ENCODE assay signal across 29 cellular contexts in the genomic region with DNA sequence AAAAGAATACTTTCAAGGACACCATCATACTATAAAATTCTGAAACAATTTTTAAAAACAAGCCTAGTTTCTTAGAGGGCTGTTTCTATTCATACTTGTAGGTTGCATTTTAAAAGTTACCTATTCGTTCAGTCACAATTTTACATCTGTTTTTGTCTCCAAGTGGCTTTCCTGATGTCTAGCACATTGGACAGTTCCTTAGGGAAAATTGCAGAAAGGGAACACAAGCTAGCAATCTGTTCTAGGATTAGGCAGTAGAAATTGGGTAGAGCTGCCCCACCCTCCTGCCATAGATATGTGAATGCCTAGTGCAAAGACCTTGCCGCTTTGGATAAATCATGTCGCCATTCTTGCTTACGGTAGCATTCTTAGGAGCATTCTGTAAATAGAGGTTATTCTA.
"Had no signal": no experiment of that assay in that cellular context is flagged by ENCODE, and none has a peak within 500 bp of the region (broad histone marks: within the 10 kb centered on the region; RNA-seq: fewer than 3 reads in every experiment).

No MANE protein-coding gene starts in this region.

- H3K27me3 ChIP-seq: neural progenitor cell, ovary, stomach, suprapubic skin, testis, tibial artery, transverse colon, upper lobe of right lung, uterus had no signal

- H3K27ac Mint-ChIP-seq: naive thymus-derived CD4-positive, alpha-beta T cell; natural killer cell; nephron; neural progenitor cell; progenitor cell of endocrine pancreas; stimulated activated effector memory CD8-positive, alpha-beta T cell treated with anti-CD3 and anti-CD28 coated beads, Interleukin-12 subunit alpha, Interleukin-12 subunit beta, amount 100 ng/mL, for 72 hours; stimulated activated naive B cell treated with anti-CD40 and anti-IgM and Interleukin-4, amounts not matched to agents 10 μg/mL and 1 μg/mL and 100 μg/mL, for 72 hours; stimulated activated naive CD8-positive, alpha-beta T cell treated with anti-CD3 and anti-CD28 coated beads, Interleukin-15, Interleukin-2, amounts not matched to agents 100 ng/mL and 50 ng/mL, for 24 hours; type B pancreatic cell had no signal

- H3K4me2 ChIP-seq: neural progenitor cell had no signal

- H3K27ac ChIP-seq: neural progenitor cell, ovary, parathyroid adenoma, psoas muscle, stomach, suprapubic skin, testis, tibial artery, transverse colon, upper lobe of right lung, uterus had no signal

- DNase-seq: naive thymus-derived CD4-positive, alpha-beta T cell; natural killer cell; occipital lobe; ovary; posterior cingulate gyrus; psoas muscle; right cardiac atrium; small intestine; stimulated activated CD4-positive, alpha-beta T cell treated with anti-CD3 and anti-CD28 coated beads, Interleukin-15, amount 100 ng/mL, for 24 hours; stimulated activated CD4-positive, alpha-beta T cell treated with anti-CD3 and anti-CD28 coated beads, Interleukin-2, amount 100 ng/mL, for 24 hours; stimulated activated CD4-positive, alpha-beta T cell treated with anti-CD3 and anti-CD28 coated beads, Interleukin-2, amount 100 ng/mL, for 48 hours; stimulated activated CD4-positive, alpha-beta T cell treated with anti-CD3 and anti-CD28 coated beads, Interleukin-4, amount 100 ng/mL, for 24 hours; stimulated activated naive B cell treated with anti-CD40 and anti-IgM and Interleukin-4, amounts not matched to agents 10 μg/mL and 1 μg/mL and 100 μg/mL, for 72 hours; stimulated activated naive CD4-positive, alpha-beta T cell treated with Interleukin-2 at 50 U/mL for 16 hours; stomach; testis; tibial artery; transverse colon; upper lobe of right lung; uterus had no signal

- H3K27me3 Mint-ChIP-seq: naive thymus-derived CD4-positive, alpha-beta T cell; stimulated activated naive B cell treated with anti-CD40 and anti-IgM and Interleukin-4, amounts not matched to agents 10 μg/mL and 1 μg/mL and 100 μg/mL, for 72 hours; stimulated activated naive CD8-positive, alpha-beta T cell treated with anti-CD3 and anti-CD28 coated beads, Interleukin-15, Interleukin-2, amounts not matched to agents 100 ng/mL and 50 ng/mL, for 24 hours had no signal

- H3K4me1 ChIP-seq: neural progenitor cell, parathyroid adenoma, psoas muscle, stomach, suprapubic skin, testis, tibial artery, transverse colon, upper lobe of right lung, uterus had no signal

- H3K36me3 ChIP-seq: neural progenitor cell, ovary, stomach, suprapubic skin, tibial artery, transverse colon, upper lobe of right lung, uterus had no signal

- H3K4me3 Mint-ChIP-seq: naive thymus-derived CD4-positive, alpha-beta T cell; natural killer cell; nephron; neural progenitor cell; stimulated activated effector memory CD8-positive, alpha-beta T cell treated with anti-CD3 and anti-CD28 coated beads, Interleukin-12 subunit alpha, Interleukin-12 subunit beta, amount 100 ng/mL, for 72 hours; stimulated activated naive B cell treated with anti-CD40 and anti-IgM and Interleukin-4, amounts not matched to agents 10 μg/mL and 1 μg/mL and 100 μg/mL, for 72 hours; stimulated activated naive CD8-positive, alpha-beta T cell treated with anti-CD3 and anti-CD28 coated beads, Interleukin-15, Interleukin-2, amounts not matched to agents 100 ng/mL and 50 ng/mL, for 24 hours; type B pancreatic cell had no signal

- ATAC-seq: naive thymus-derived CD4-positive, alpha-beta T cell; natural killer cell; psoas muscle; right cardiac atrium; sciatic nerve; stimulated activated effector memory CD8-positive, alpha-beta T cell treated with anti-CD3 and anti-CD28 coated beads, Interleukin-12 subunit alpha, Interleukin-12 subunit beta, amount 100 ng/mL, for 72 hours; stimulated activated naive B cell treated with anti-CD40 and anti-IgM and Interleukin-4, amounts not matched to agents 10 μg/mL and 1 μg/mL and 100 μg/mL, for 72 hours; upper lobe of right lung had no signal

- H3K4me1 Mint-ChIP-seq: naive thymus-derived CD4-positive, alpha-beta T cell; natural killer cell; neural progenitor cell; stimulated activated effector memory CD8-positive, alpha-beta T cell treated with anti-CD3 and anti-CD28 coated beads, Interleukin-12 subunit alpha, Interleukin-12 subunit beta, amount 100 ng/mL, for 72 hours; stimulated activated naive B cell treated with anti-CD40 and anti-IgM and Interleukin-4, amounts not matched to agents 10 μg/mL and 1 μg/mL and 100 μg/mL, for 72 hours had no signal

- H3K79me2 ChIP-seq: parathyroid adenoma had no signal

- H2AFZ ChIP-seq: neural progenitor cell, parathyroid adenoma had no signal

- H3K9me3 Mint-ChIP-seq: nephron, neural progenitor cell, type B pancreatic cell had no signal

- H3K36me3 Mint-ChIP-seq: natural killer cell; neural progenitor cell; stimulated activated effector memory CD8-positive, alpha-beta T cell treated with anti-CD3 and anti-CD28 coated beads, Interleukin-12 subunit alpha, Interleukin-12 subunit beta, amount 100 ng/mL, for 72 hours; stimulated activated naive B cell treated with anti-CD40 and anti-IgM and Interleukin-4, amounts not matched to agents 10 μg/mL and 1 μg/mL and 100 μg/mL, for 72 hours; type B pancreatic cell had no signal

- H3K9me3 ChIP-seq: ovary, psoas muscle, stomach, suprapubic skin, testis, tibial artery, transverse colon, upper lobe of right lung, uterus had no signal

- H3K4me3 ChIP-seq: neural progenitor cell, ovary, psoas muscle, stomach, suprapubic skin, testis, tibial artery, transverse colon, upper lobe of right lung, uterus had no signal
